18 cellular contexts compared by ENCODE assay signal in genomic region chr3:16864610-16865313, GRCh38. TPM values are rescaled to one million over a fixed set of nuclear protein-coding genes. Genes with fewer than 3 reads are reported as not detected.
A peak's percentile ranks its signal among the peaks of the same experiment; 100 is the strongest.
DNase-seq lines count a peak whose midpoint lies in the region; ATAC-seq and TF ChIP-seq lines count a peak whose summit lies in the region.
"Had no signal": no experiment of that assay in that cellular context is flagged by ENCODE, and none has a peak within 500 bp of the region (broad histone marks: within the 10 kb centered on the region; RNA-seq: fewer than 3 reads in every experiment).

No MANE protein-coding gene starts in this region.

- peaks cover 21% of the 10 kb centered on the region for H3K4me1 Mint-ChIP-seq in activated naive CD8-positive, alpha-beta T cell treated with anti-CD3 and anti-CD28 coated beads, Interleukin-2, amount 50 U/mL, for 24 hours
- peaks cover 14% of the 10 kb centered on the region for H3K4me1 Mint-ChIP-seq in activated naive CD8-positive, alpha-beta T cell treated with anti-CD3 and anti-CD28 coated beads for 36 hours
- peaks cover 15% of the 10 kb centered on the region for H3K4me1 Mint-ChIP-seq in activated CD4-positive, alpha-beta memory T cell treated with anti-CD3 and anti-CD28 coated beads for 36 hours (ENCODE audit: low read depth)

- POLR2A ChIA-PET in activated CD4-positive, alpha-beta memory T cell treated with anti-CD3 and anti-CD28 coated beads for 36 hours (lab: Charles Lee), result no interaction called here

- no peak for TF ChIP-seq CTCF in astrocyte of the spinal cord (IDR thresholded peaks at IDR 0.05; ENCODE audit: low read depth, low read length)

- intact Hi-C loops in activated CD4-positive, alpha-beta memory T cell treated with anti-CD3 and anti-CD28 coated beads for 36 hours (cut with micrococcal nuclease), result no loop called here

- ATAC-seq in activated naive CD8-positive, alpha-beta T cell treated with anti-CD3 and anti-CD28 coated beads, Interleukin-2, amount 50 U/mL, for 24 hours, result peak; percentile 20
- ATAC-seq in HG03520 (IDR thresholded peaks at IDR 0.05; ENCODE audit: unreplicated experiment), result no peak
- ATAC-seq: left lobe of liver had no signal

- no peak overlapping the region for H3K4me3 Mint-ChIP-seq in activated naive CD8-positive, alpha-beta T cell treated with anti-CD3 and anti-CD28 coated beads, Interleukin-2, amount 50 U/mL, for 24 hours
- H3K4me3 Mint-ChIP-seq in activated naive CD8-positive, alpha-beta T cell treated with anti-CD3 and anti-CD28 coated beads for 36 hours, result no peak overlapping the region
- no peak overlapping the region for H3K4me3 Mint-ChIP-seq in activated CD4-positive, alpha-beta memory T cell treated with anti-CD3 and anti-CD28 coated beads for 36 hours

- H3K4me3 ChIP-seq in astrocyte of the spinal cord (ENCODE audit: low read depth, low read length), result no peak overlapping the region
- H3K4me3 ChIP-seq: coronary artery, thoracic aorta had no signal

- no peak overlapping the region for H3K27ac Mint-ChIP-seq in activated naive CD8-positive, alpha-beta T cell treated with anti-CD3 and anti-CD28 coated beads, Interleukin-2, amount 50 U/mL, for 24 hours
- H3K27ac Mint-ChIP-seq in activated naive CD8-positive, alpha-beta T cell treated with anti-CD3 and anti-CD28 coated beads for 36 hours, result no peak overlapping the region
- no peak overlapping the region for H3K27ac Mint-ChIP-seq in activated CD4-positive, alpha-beta memory T cell treated with anti-CD3 and anti-CD28 coated beads for 36 hours

- H3K36me3 Mint-ChIP-seq in activated naive CD8-positive, alpha-beta T cell treated with anti-CD3 and anti-CD28 coated beads, Interleukin-2, amount 50 U/mL, for 24 hours (ENCODE audit: low read depth), result no peaks in the 10 kb centered on the region
- H3K36me3 Mint-ChIP-seq in activated naive CD8-positive, alpha-beta T cell treated with anti-CD3 and anti-CD28 coated beads for 36 hours, result no peaks in the 10 kb centered on the region
- no peaks in the 10 kb centered on the region for H3K36me3 Mint-ChIP-seq in activated CD4-positive, alpha-beta memory T cell treated with anti-CD3 and anti-CD28 coated beads for 36 hours

- no peaks in the 10 kb centered on the region for H3K9me3 Mint-ChIP-seq in activated naive CD8-positive, alpha-beta T cell treated with anti-CD3 and anti-CD28 coated beads, Interleukin-2, amount 50 U/mL, for 24 hours
- H3K9me3 Mint-ChIP-seq in activated naive CD8-positive, alpha-beta T cell treated with anti-CD3 and anti-CD28 coated beads for 36 hours, result no peaks in the 10 kb centered on the region
- H3K9me3 Mint-ChIP-seq in activated CD4-positive, alpha-beta memory T cell treated with anti-CD3 and anti-CD28 coated beads for 36 hours, result peaks cover 2% of the 10 kb centered on the region

- in situ Hi-C loops in astrocyte of the spinal cord (cut with HindIII; ENCODE audit: low sequenced_read_pairs), result no loop called here

- peaks cover 4% of the 10 kb centered on the region for H3K27me3 Mint-ChIP-seq in activated naive CD8-positive, alpha-beta T cell treated with anti-CD3 and anti-CD28 coated beads, Interleukin-2, amount 50 U/mL, for 24 hours
- no peaks in the 10 kb centered on the region for H3K27me3 Mint-ChIP-seq in activated naive CD8-positive, alpha-beta T cell treated with anti-CD3 and anti-CD28 coated beads for 36 hours
- H3K27me3 Mint-ChIP-seq in activated CD4-positive, alpha-beta memory T cell treated with anti-CD3 and anti-CD28 coated beads for 36 hours, result no peaks in the 10 kb centered on the region

- CTCF ChIA-PET in activated CD4-positive, alpha-beta memory T cell treated with anti-CD3 and anti-CD28 coated beads for 36 hours (lab: Charles Lee), result interaction anchor here (1.2 kb wide), 2 partner anchors 11 to 12 kb away, joined by 3 read pairs; no protein-coding TSS in a partner anchor

- DNase-seq in activated naive CD8-positive, alpha-beta T cell treated with anti-CD3 and anti-CD28 coated beads, Interleukin-2, amount 50 U/mL, for 24 hours, result no peak
- DNase-seq in activated naive CD8-positive, alpha-beta T cell treated with anti-CD3 and anti-CD28 coated beads for 36 hours, result no peak
- DNase-seq in astrocyte of the spinal cord (ENCODE audit: low read depth, low spot score), result peak; percentile 72
- DNase-seq in iris pigment epithelial cell (ENCODE audit: low read depth), result peak; percentile 81
- no peak for DNase-seq in GM19240 (ENCODE audit: insufficient read length, low spot score)
- DNase-seq in activated CD4-positive, alpha-beta memory T cell treated with anti-CD3 and anti-CD28 coated beads for 36 hours, result no peak
- DNase-seq in hypothalamus (lab: John Stamatoyannopoulos, UW), result no peak
- DNase-seq: 8988T; activated CD8-positive, alpha-beta memory T cell treated with anti-CD3 and anti-CD28 coated beads for 24 hours; activated naive CD4-positive, alpha-beta T cell; DMS79; H7; NCI-H524; Right ventricle myocardium superior had no signal

RNA-seq across cellular contexts. Expression of gene PLCL2, which starts 20.0 kb away (rescaled TPM):
- total RNA-seq in activated naive CD8-positive, alpha-beta T cell treated with anti-CD3 and anti-CD28 coated beads for 36 hours, result 10 to 100 TPM; 19.1 to 19.6 TPM
- total RNA-seq in activated CD4-positive, alpha-beta memory T cell treated with anti-CD3 and anti-CD28 coated beads for 36 hours, result 10 to 100 TPM; 16.7 to 17.1 TPM

Comparison
In these comparisons a context has a peak if more than half of its experiments do, and no peak if none do; other contexts are left out.
1. DNase-seq: peak in astrocyte of the spinal cord (single experiment) and iris pigment epithelial cell (single experiment); none in activated naive CD8-positive, alpha-beta T cell treated with anti-CD3 and anti-CD28 coated beads, Interleukin-2, amount 50 U/mL, for 24 hours (single experiment), activated naive CD8-positive, alpha-beta T cell treated with anti-CD3 and anti-CD28 coated beads for 36 hours (single experiment), GM19240 (single experiment), activated CD4-positive, alpha-beta memory T cell treated with anti-CD3 and anti-CD28 coated beads for 36 hours (single experiment) and hypothalamus (0 of 51).